Comparison of ENCODE assay signal across 1 cellular context in the genomic region with DNA sequence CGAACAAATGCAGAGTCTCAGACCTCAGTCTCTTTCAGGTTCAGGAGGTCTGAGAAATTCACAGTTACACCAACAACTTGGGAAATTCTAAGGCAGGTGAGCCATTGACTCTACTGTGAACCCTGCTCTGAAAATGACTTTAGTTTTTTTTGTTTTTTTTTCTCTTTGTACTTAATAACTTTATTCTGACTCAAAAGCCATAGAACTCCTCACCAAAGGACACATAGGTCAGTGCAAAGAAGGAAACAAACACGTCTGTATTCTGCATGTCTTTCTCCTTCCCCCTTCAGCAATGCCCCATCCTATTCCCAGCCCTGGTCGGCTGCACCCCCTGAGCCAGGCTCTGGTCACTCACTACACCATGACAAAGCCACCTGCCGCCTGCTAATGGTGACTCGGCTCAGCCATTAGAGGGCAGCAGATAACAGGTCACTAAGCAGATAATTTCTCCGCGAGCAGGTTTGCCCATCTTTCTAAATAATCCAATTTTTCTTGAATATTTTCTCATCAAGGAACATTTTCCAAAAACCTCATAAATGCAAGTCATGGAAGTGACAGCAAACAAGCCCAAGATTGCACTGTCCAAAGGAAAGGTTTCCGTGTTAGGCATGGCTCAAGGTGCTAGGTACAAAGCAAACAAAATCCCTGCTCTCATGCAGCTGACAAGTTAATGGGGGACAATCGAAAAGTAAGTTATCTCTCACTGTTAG.
A peak's percentile ranks its signal among the peaks of the same experiment; 100 is the strongest.
TF ChIP-seq lines count a peak whose summit lies in the region.

No MANE protein-coding gene starts in this region.

TF ChIP-seq in GM12878, 131 proteins besides CTCF, POLR2A, EP300 and RAD21 (continued from another document):
- TF ChIP-seq, protein P1, sequence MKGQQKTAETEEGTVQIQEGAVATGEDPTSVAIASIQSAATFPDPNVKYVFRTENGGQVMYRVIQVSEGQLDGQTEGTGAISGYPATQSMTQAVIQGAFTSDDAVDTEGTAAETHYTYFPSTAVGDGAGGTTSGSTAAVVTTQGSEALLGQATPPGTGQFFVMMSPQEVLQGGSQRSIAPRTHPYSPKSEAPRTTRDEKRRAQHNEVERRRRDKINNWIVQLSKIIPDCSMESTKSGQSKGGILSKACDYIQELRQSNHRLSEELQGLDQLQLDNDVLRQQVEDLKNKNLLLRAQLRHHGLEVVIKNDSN (IDR thresholded peaks at IDR 0.05; ENCODE audit: borderline replicate concordance, extremely low read length, insufficient read depth, low read depth, low read length): no peak
- peak; percentile 66; the same call in 1 of the 2 replicates for TF ChIP-seq TCF3 (IDR thresholded peaks at IDR 0.05; ENCODE audit: borderline replicate concordance, insufficient read depth, low read depth, low read length)
- TF ChIP-seq, protein P2, sequence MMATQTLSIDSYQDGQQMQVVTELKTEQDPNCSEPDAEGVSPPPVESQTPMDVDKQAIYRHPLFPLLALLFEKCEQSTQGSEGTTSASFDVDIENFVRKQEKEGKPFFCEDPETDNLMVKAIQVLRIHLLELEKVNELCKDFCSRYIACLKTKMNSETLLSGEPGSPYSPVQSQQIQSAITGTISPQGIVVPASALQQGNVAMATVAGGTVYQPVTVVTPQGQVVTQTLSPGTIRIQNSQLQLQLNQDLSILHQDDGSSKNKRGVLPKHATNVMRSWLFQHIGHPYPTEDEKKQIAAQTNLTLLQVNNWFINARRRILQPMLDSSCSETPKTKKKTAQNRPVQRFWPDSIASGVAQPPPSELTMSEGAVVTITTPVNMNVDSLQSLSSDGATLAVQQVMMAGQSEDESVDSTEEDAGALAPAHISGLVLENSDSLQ (IDR thresholded peaks at IDR 0.05): no peak
- no peak for TF ChIP-seq NFXL1 (IDR thresholded peaks at IDR 0.05; ENCODE audit: borderline replicate concordance)
- no peak for TF ChIP-seq CREM (IDR thresholded peaks at IDR 0.05; ENCODE audit: low read depth)
- TF ChIP-seq RCOR1 (conservative IDR thresholded peaks at IDR 0.05; ENCODE audit: low read depth, low read length): no peak
- no peak for TF ChIP-seq EED (IDR thresholded peaks at IDR 0.05; ENCODE audit: low read depth)
- TF ChIP-seq RFX5 (IDR thresholded peaks at IDR 0.05; ENCODE audit: low read depth, low read length): no peak
- TF ChIP-seq SRF (IDR thresholded peaks at IDR 0.05; ENCODE audit: low read depth in 2 of 2, low read length in 2 of 2): no peak
- no peak for TF ChIP-seq GATAD2B (conservative IDR thresholded peaks at IDR 0.05; ENCODE audit: low read depth)
- TF ChIP-seq, protein P3, sequence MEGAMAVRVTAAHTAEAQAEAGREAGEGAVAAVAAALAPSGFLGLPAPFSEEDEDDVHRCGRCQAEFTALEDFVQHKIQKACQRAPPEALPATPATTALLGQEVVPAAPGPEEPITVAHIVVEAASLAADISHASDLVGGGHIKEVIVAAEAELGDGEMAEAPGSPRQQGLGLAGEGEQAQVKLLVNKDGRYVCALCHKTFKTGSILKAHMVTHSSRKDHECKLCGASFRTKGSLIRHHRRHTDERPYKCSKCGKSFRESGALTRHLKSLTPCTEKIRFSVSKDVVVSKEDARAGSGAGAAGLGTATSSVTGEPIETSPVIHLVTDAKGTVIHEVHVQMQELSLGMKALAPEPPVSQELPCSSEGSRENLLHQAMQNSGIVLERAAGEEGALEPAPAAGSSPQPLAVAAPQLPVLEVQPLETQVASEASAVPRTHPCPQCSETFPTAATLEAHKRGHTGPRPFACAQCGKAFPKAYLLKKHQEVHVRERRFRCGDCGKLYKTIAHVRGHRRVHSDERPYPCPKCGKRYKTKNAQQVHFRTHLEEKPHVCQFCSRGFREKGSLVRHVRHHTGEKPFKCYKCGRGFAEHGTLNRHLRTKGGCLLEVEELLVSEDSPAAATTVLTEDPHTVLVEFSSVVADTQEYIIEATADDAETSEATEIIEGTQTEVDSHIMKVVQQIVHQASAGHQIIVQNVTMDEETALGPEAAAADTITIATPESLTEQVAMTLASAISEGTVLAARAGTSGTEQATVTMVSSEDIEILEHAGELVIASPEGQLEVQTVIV (IDR thresholded peaks at IDR 0.05; ENCODE audit: borderline replicate concordance, partially characterized antibody): no peak
- TF ChIP-seq TBL1XR1 (IDR thresholded peaks at IDR 0.05; ENCODE audit: low read depth, low read length): no peak
- TF ChIP-seq RBBP5 (conservative IDR thresholded peaks at IDR 0.05): no peak
- TF ChIP-seq, protein P4, sequence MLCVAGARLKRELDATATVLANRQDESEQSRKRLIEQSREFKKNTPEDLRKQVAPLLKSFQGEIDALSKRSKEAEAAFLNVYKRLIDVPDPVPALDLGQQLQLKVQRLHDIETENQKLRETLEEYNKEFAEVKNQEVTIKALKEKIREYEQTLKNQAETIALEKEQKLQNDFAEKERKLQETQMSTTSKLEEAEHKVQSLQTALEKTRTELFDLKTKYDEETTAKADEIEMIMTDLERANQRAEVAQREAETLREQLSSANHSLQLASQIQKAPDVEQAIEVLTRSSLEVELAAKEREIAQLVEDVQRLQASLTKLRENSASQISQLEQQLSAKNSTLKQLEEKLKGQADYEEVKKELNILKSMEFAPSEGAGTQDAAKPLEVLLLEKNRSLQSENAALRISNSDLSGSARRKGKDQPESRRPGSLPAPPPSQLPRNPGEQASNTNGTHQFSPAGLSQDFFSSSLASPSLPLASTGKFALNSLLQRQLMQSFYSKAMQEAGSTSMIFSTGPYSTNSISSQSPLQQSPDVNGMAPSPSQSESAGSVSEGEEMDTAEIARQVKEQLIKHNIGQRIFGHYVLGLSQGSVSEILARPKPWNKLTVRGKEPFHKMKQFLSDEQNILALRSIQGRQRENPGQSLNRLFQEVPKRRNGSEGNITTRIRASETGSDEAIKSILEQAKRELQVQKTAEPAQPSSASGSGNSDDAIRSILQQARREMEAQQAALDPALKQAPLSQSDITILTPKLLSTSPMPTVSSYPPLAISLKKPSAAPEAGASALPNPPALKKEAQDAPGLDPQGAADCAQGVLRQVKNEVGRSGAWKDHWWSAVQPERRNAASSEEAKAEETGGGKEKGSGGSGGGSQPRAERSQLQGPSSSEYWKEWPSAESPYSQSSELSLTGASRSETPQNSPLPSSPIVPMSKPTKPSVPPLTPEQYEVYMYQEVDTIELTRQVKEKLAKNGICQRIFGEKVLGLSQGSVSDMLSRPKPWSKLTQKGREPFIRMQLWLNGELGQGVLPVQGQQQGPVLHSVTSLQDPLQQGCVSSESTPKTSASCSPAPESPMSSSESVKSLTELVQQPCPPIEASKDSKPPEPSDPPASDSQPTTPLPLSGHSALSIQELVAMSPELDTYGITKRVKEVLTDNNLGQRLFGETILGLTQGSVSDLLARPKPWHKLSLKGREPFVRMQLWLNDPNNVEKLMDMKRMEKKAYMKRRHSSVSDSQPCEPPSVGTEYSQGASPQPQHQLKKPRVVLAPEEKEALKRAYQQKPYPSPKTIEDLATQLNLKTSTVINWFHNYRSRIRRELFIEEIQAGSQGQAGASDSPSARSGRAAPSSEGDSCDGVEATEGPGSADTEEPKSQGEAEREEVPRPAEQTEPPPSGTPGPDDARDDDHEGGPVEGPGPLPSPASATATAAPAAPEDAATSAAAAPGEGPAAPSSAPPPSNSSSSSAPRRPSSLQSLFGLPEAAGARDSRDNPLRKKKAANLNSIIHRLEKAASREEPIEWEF (IDR thresholded peaks at IDR 0.05; ENCODE audit: insufficient replicate concordance, low read depth, low read length): no peak
- no peak for TF ChIP-seq NFIC (IDR thresholded peaks at IDR 0.05; ENCODE audit: low read depth, low read length)
- TF ChIP-seq SUPT20H (IDR thresholded peaks at IDR 0.05; ENCODE audit: borderline replicate concordance, control insufficient read depth, low read depth, low read length): no peak
- TF ChIP-seq POU2F2 (IDR thresholded peaks at IDR 0.05; ENCODE audit: borderline replicate concordance, low read depth, low read length): no peak
- no peak for TF ChIP-seq ZNF217 (IDR thresholded peaks at IDR 0.05)
- TF ChIP-seq, protein P5, sequence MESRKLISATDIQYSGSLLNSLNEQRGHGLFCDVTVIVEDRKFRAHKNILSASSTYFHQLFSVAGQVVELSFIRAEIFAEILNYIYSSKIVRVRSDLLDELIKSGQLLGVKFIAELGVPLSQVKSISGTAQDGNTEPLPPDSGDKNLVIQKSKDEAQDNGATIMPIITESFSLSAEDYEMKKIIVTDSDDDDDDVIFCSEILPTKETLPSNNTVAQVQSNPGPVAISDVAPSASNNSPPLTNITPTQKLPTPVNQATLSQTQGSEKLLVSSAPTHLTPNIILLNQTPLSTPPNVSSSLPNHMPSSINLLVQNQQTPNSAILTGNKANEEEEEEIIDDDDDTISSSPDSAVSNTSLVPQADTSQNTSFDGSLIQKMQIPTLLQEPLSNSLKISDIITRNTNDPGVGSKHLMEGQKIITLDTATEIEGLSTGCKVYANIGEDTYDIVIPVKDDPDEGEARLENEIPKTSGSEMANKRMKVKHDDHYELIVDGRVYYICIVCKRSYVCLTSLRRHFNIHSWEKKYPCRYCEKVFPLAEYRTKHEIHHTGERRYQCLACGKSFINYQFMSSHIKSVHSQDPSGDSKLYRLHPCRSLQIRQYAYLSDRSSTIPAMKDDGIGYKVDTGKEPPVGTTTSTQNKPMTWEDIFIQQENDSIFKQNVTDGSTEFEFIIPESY (IDR thresholded peaks at IDR 0.05): no peak
- no peak for TF ChIP-seq PAX8 (IDR thresholded peaks at IDR 0.05)
- TF ChIP-seq JUND (IDR thresholded peaks at IDR 0.05; ENCODE audit: low read depth, low read length): no peak
- TF ChIP-seq HDAC6 (IDR thresholded peaks at IDR 0.05; ENCODE audit: unreplicated experiment): no peak
- TF ChIP-seq CREB1 (IDR thresholded peaks at IDR 0.05; ENCODE audit: low read depth): no peak
- peak; percentile 66 for TF ChIP-seq SMC3 (IDR thresholded peaks at IDR 0.05; ENCODE audit: borderline replicate concordance, low read length)
- TF ChIP-seq, protein P6, sequence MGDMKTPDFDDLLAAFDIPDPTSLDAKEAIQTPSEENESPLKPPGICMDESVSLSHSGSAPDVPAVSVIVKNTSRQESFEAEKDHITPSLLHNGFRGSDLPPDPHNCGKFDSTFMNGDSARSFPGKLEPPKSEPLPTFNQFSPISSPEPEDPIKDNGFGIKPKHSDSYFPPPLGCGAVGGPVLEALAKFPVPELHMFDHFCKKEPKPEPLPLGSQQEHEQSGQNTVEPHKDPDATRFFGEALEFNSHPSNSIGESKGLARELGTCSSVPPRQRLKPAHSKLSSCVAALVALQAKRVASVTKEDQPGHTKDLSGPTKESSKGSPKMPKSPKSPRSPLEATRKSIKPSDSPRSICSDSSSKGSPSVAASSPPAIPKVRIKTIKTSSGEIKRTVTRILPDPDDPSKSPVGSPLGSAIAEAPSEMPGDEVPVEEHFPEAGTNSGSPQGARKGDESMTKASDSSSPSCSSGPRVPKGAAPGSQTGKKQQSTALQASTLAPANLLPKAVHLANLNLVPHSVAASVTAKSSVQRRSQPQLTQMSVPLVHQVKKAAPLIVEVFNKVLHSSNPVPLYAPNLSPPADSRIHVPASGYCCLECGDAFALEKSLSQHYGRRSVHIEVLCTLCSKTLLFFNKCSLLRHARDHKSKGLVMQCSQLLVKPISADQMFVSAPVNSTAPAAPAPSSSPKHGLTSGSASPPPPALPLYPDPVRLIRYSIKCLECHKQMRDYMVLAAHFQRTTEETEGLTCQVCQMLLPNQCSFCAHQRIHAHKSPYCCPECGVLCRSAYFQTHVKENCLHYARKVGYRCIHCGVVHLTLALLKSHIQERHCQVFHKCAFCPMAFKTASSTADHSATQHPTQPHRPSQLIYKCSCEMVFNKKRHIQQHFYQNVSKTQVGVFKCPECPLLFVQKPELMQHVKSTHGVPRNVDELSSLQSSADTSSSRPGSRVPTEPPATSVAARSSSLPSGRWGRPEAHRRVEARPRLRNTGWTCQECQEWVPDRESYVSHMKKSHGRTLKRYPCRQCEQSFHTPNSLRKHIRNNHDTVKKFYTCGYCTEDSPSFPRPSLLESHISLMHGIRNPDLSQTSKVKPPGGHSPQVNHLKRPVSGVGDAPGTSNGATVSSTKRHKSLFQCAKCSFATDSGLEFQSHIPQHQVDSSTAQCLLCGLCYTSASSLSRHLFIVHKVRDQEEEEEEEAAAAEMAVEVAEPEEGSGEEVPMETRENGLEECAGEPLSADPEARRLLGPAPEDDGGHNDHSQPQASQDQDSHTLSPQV (IDR thresholded peaks at IDR 0.05): no peak
- TF ChIP-seq KLF5 (IDR thresholded peaks at IDR 0.05; ENCODE audit: partially characterized antibody): no peak
- TF ChIP-seq RELA (IDR thresholded peaks at IDR 0.05; ENCODE audit: borderline replicate concordance, partially characterized antibody): no peak
- TF ChIP-seq SIN3A (IDR thresholded peaks at IDR 0.05; ENCODE audit: low read depth, low read length): no peak
- no peak for TF ChIP-seq KAT2A (conservative IDR thresholded peaks at IDR 0.05; ENCODE audit: control insufficient read depth, low read depth, low read length)
- TF ChIP-seq, protein P7, sequence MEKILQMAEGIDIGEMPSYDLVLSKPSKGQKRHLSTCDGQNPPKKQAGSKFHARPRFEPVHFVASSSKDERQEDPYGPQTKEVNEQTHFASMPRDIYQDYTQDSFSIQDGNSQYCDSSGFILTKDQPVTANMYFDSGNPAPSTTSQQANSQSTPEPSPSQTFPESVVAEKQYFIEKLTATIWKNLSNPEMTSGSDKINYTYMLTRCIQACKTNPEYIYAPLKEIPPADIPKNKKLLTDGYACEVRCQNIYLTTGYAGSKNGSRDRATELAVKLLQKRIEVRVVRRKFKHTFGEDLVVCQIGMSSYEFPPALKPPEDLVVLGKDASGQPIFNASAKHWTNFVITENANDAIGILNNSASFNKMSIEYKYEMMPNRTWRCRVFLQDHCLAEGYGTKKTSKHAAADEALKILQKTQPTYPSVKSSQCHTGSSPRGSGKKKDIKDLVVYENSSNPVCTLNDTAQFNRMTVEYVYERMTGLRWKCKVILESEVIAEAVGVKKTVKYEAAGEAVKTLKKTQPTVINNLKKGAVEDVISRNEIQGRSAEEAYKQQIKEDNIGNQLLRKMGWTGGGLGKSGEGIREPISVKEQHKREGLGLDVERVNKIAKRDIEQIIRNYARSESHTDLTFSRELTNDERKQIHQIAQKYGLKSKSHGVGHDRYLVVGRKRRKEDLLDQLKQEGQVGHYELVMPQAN (conservative IDR thresholded peaks at IDR 0.05): no peak
- TF ChIP-seq SMARCA5 (IDR thresholded peaks at IDR 0.05): no peak
- no peak for TF ChIP-seq PML (IDR thresholded peaks at IDR 0.05; ENCODE audit: low read length)
